30 cellular contexts compared by ENCODE assay signal in the genomic region with DNA sequence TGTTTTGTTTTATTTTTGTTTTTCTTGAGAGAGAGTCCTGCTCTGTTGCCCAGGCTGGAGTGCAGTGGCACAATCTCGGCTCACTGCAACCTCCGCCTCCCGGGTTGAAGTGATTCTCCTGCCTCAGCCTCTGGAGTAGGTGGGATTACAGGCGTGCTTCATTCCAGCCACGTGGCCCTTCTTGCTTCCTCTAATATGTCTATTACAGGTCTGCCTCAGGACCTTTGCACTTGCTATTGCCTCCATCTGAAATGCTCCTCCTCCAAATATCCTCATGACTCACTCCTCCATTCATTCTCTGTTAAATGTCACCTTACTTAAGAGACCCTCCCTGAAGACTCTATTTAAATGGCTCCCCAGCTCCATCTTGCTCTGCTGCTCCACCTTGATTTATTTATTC. TPM values are rescaled to one million over a fixed set of nuclear protein-coding genes. Genes with fewer than 3 reads are reported as not detected.
"Had no signal": no experiment of that assay in that cellular context is flagged by ENCODE, and none has a peak within 500 bp of the region (broad histone marks: within the 10 kb centered on the region; RNA-seq: fewer than 3 reads in every experiment).

No MANE protein-coding gene starts in this region.

- H3K4me3 ChIP-seq: neural progenitor cell, ovary, psoas muscle, right lobe of liver, sigmoid colon, stomach, thoracic aorta, thyroid gland, tibial nerve, upper lobe of left lung, uterus had no signal

- H3K9me3 ChIP-seq: ovary, psoas muscle, right lobe of liver, sigmoid colon, stomach, thoracic aorta, thyroid gland, tibial nerve, upper lobe of left lung, uterus had no signal

- H2AFZ ChIP-seq: neural progenitor cell, parathyroid adenoma had no signal

- H3K9me3 Mint-ChIP-seq: naive thymus-derived CD4-positive, alpha-beta T cell; natural killer cell; nephron; neural progenitor cell; stimulated activated effector memory CD8-positive, alpha-beta T cell treated with anti-CD3 and anti-CD28 coated beads, Interleukin-12 subunit alpha, Interleukin-12 subunit beta, amount 100 ng/mL, for 72 hours had no signal

- H3K4me1 ChIP-seq: parathyroid adenoma, psoas muscle, right lobe of liver, sigmoid colon, stomach, thyroid gland, tibial nerve, uterus had no signal

- H3K9ac ChIP-seq: neural progenitor cell, parathyroid adenoma had no signal

- H3K36me3 ChIP-seq: neural progenitor cell, ovary, right lobe of liver, sigmoid colon, stomach, thoracic aorta, thyroid gland, upper lobe of left lung, uterus had no signal

- H3K4me2 ChIP-seq: neural progenitor cell had no signal

- H3K79me2 ChIP-seq: parathyroid adenoma had no signal

- H3K4me3 Mint-ChIP-seq: naive thymus-derived CD4-positive, alpha-beta T cell; natural killer cell; nephron; neural progenitor cell; stimulated activated effector memory CD8-positive, alpha-beta T cell treated with anti-CD3 and anti-CD28 coated beads, Interleukin-12 subunit alpha, Interleukin-12 subunit beta, amount 100 ng/mL, for 72 hours; stimulated activated naive B cell treated with anti-CD40 and anti-IgM and Interleukin-4, amounts not matched to agents 10 μg/mL and 1 μg/mL and 100 μg/mL, for 72 hours had no signal

- H3K27ac Mint-ChIP-seq: naive thymus-derived CD4-positive, alpha-beta T cell; natural killer cell; nephron; neural progenitor cell; progenitor cell of endocrine pancreas; stimulated activated effector memory CD8-positive, alpha-beta T cell treated with anti-CD3 and anti-CD28 coated beads, Interleukin-12 subunit alpha, Interleukin-12 subunit beta, amount 100 ng/mL, for 72 hours; stimulated activated naive B cell treated with anti-CD40 and anti-IgM and Interleukin-4, amounts not matched to agents 10 μg/mL and 1 μg/mL and 100 μg/mL, for 72 hours had no signal

- H3K27me3 Mint-ChIP-seq: progenitor cell of endocrine pancreas had no signal

- H3K27ac ChIP-seq: neural progenitor cell, ovary, parathyroid adenoma, psoas muscle, right lobe of liver, sigmoid colon, stomach, thoracic aorta, thyroid gland, tibial nerve, upper lobe of left lung, uterus had no signal

- DNase-seq: naive thymus-derived CD4-positive, alpha-beta T cell; natural killer cell; occipital lobe; ovary; posterior cingulate gyrus; psoas muscle; right cardiac atrium; right lobe of liver; sigmoid colon; small intestine; stimulated activated CD4-positive, alpha-beta T cell treated with anti-CD3 and anti-CD28 coated beads, Interleukin-15, amount 100 ng/mL, for 24 hours; stimulated activated CD4-positive, alpha-beta T cell treated with anti-CD3 and anti-CD28 coated beads, Interleukin-2, amount 100 ng/mL, for 24 hours; stimulated activated CD4-positive, alpha-beta T cell treated with anti-CD3 and anti-CD28 coated beads, Interleukin-2, amount 100 ng/mL, for 48 hours; stimulated activated CD4-positive, alpha-beta T cell treated with anti-CD3 and anti-CD28 coated beads, Interleukin-4, amount 100 ng/mL, for 24 hours; stimulated activated naive B cell treated with anti-CD40 and anti-IgM and Interleukin-4, amounts not matched to agents 10 μg/mL and 1 μg/mL and 100 μg/mL, for 72 hours; stimulated activated naive CD4-positive, alpha-beta T cell treated with Interleukin-2 at 50 U/mL for 16 hours; stomach; thyroid gland; trophoblast cell; upper lobe of left lung; uterus had no signal

- H3K4me1 Mint-ChIP-seq: stimulated activated effector memory CD8-positive, alpha-beta T cell treated with anti-CD3 and anti-CD28 coated beads, Interleukin-12 subunit alpha, Interleukin-12 subunit beta, amount 100 ng/mL, for 72 hours; stimulated activated naive B cell treated with anti-CD40 and anti-IgM and Interleukin-4, amounts not matched to agents 10 μg/mL and 1 μg/mL and 100 μg/mL, for 72 hours had no signal

- FAIRE-seq: small intestine had no signal

- ATAC-seq: naive thymus-derived CD4-positive, alpha-beta T cell; natural killer cell; psoas muscle; right cardiac atrium; right lobe of liver; stimulated activated effector memory CD8-positive, alpha-beta T cell treated with anti-CD3 and anti-CD28 coated beads, Interleukin-12 subunit alpha, Interleukin-12 subunit beta, amount 100 ng/mL, for 72 hours; stimulated activated naive B cell treated with anti-CD40 and anti-IgM and Interleukin-4, amounts not matched to agents 10 μg/mL and 1 μg/mL and 100 μg/mL, for 72 hours had no signal

- H3K27me3 ChIP-seq: neural progenitor cell, ovary, right lobe of liver, sigmoid colon, stomach, thyroid gland, tibial nerve, upper lobe of left lung, uterus had no signal

- H3K36me3 Mint-ChIP-seq: natural killer cell; neural progenitor cell; stimulated activated effector memory CD8-positive, alpha-beta T cell treated with anti-CD3 and anti-CD28 coated beads, Interleukin-12 subunit alpha, Interleukin-12 subunit beta, amount 100 ng/mL, for 72 hours; stimulated activated naive B cell treated with anti-CD40 and anti-IgM and Interleukin-4, amounts not matched to agents 10 μg/mL and 1 μg/mL and 100 μg/mL, for 72 hours had no signal

RNA-seq across cellular contexts. Expression of a gene that starts 53.8 kb away (rescaled TPM):
- total RNA-seq: osteoblast, renal cortical epithelial cell, thoracic aorta had no signal
- polyA plus RNA-seq: naive thymus-derived CD4-positive, alpha-beta T cell had no signal
